Comparison of ENCODE assay signal across 11 cellular contexts in the genomic region with DNA sequence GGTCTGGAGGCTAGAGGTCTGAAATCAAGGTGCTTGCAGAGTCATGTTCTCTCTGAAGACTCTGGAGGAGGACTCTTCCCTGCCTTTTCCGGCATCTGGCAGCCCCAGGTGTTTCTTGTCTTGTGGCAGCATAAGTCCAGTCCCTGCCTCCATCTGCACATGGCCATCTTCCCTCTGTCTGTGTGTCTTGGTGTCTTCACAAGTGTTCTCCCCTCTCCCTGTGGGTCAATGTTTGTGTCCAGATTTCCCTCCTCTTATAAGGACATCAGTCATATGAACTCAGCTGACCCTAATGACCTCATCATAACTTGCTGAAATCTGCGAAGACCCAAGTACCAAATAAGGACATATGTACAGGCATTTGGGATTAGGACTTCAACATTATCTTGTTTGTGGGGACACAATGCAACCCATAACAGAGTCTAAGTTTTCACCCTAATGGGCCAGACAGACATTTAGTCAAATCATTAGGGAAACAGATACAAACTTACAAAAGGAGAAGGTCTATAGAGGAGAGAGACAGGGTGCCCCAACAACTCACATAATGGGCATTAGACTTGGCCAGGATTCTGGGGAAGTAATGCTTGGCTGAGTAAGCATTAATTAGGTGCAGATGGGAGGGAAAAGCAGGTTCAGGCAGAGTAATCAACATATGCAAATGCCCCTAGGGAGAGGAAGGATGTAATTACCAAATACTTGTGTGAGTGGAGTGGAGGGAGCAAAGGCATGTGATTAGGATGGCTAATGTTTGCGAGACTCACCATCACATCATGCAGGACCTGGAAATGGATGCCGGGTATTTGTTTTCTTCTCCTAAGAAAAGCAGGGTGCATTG.
DNase-seq lines count a peak whose midpoint lies in the region; ATAC-seq lines count a peak whose summit lies in the region.
"Had no signal": no experiment of that assay in that cellular context is flagged by ENCODE, and none has a peak within 500 bp of the region (broad histone marks: within the 10 kb centered on the region; RNA-seq: fewer than 3 reads in every experiment).

No MANE protein-coding gene starts in this region.

- DNase-seq in Right ventricle myocardium inferior (ENCODE audit: missing footprints): no peak
- DNase-seq in cardiac septum (ENCODE audit: low spot score): no peak
- peak; percentile 67 for DNase-seq in NCI-H2171 (lab: John Stamatoyannopoulos, UW)
- no peak for DNase-seq in putamen (ENCODE audit: low spot score)
- DNase-seq in stimulated activated CD4-positive, alpha-beta T cell treated with anti-CD3 and anti-CD28 coated beads, Interleukin-4, amount 100 ng/mL, for 4 hours: no peak
- DNase-seq: dorsolateral prefrontal cortex, KG1, WERI-Rb-1 had no signal

- H3K9me3 Mint-ChIP-seq in stimulated activated memory B cell treated with anti-CD40 and anti-IgM and Interleukin-4, amounts not matched to agents 10 μg/mL and 1 μg/mL and 100 μg/mL, for 72 hours: no peaks in the 10 kb centered on the region

- peak overlapping the region; percentile 11 for H3K27ac Mint-ChIP-seq in stimulated activated memory B cell treated with anti-CD40 and anti-IgM and Interleukin-4, amounts not matched to agents 10 μg/mL and 1 μg/mL and 100 μg/mL, for 72 hours

- no peak overlapping the region for H3K4me3 Mint-ChIP-seq in stimulated activated memory B cell treated with anti-CD40 and anti-IgM and Interleukin-4, amounts not matched to agents 10 μg/mL and 1 μg/mL and 100 μg/mL, for 72 hours

- intact Hi-C loops in Right ventricle myocardium inferior (cut with DNase I) (no loop called here), cardiac septum (cut with DNase I) (no loop called here)

- H3K36me3 Mint-ChIP-seq in stimulated activated memory B cell treated with anti-CD40 and anti-IgM and Interleukin-4, amounts not matched to agents 10 μg/mL and 1 μg/mL and 100 μg/mL, for 72 hours: no peaks in the 10 kb centered on the region

- peaks cover 20% of the 10 kb centered on the region for H3K4me1 Mint-ChIP-seq in stimulated activated memory B cell treated with anti-CD40 and anti-IgM and Interleukin-4, amounts not matched to agents 10 μg/mL and 1 μg/mL and 100 μg/mL, for 72 hours

- peak; percentile 53 for ATAC-seq in Right ventricle myocardium inferior
- peak; percentile 88 for ATAC-seq in esophagus mucosa
- ATAC-seq in stimulated activated memory B cell treated with anti-CD40 and anti-IgM and Interleukin-4, amounts not matched to agents 10 μg/mL and 1 μg/mL and 100 μg/mL, for 72 hours: peak; percentile 79
- ATAC-seq in HG03159 (IDR thresholded peaks at IDR 0.05; ENCODE audit: unreplicated experiment): no peak

- no peaks in the 10 kb centered on the region for H3K27me3 Mint-ChIP-seq in stimulated activated memory B cell treated with anti-CD40 and anti-IgM and Interleukin-4, amounts not matched to agents 10 μg/mL and 1 μg/mL and 100 μg/mL, for 72 hours
